10 cellular contexts compared by ENCODE assay signal in genomic region chrX:10017866-10018265, GRCh38. TPM values are rescaled to one million over a fixed set of nuclear protein-coding genes. Genes with fewer than 3 reads are reported as not detected.
DNase-seq lines count a peak whose midpoint lies in the region; ATAC-seq and TF ChIP-seq lines count a peak whose summit lies in the region.
"Had no signal": no experiment of that assay in that cellular context is flagged by ENCODE, and none has a peak within 500 bp of the region (broad histone marks: within the 10 kb centered on the region; RNA-seq: fewer than 3 reads in every experiment).

No MANE protein-coding gene starts in this region.

- H3K27me3 ChIP-seq in heart right ventricle (peaks cover 0 to 46% (median 0%) of the 10 kb centered on the region in 7 donors), hepatocyte (no peaks in the 10 kb centered on the region), uterus (no peaks in the 10 kb centered on the region)

- TF ChIP-seq CTCF in heart right ventricle (IDR thresholded peaks at IDR 0.05): no peak
- TF ChIP-seq CTCF in hepatocyte (IDR thresholded peaks at IDR 0.05; ENCODE audit: poor library complexity): no peak
- TF ChIP-seq CTCF in uterus (IDR thresholded peaks at IDR 0.05): no peak

- H3K9me2 ChIP-seq in hepatocyte (replicated peaks; ENCODE audit: insufficient read depth): no peaks in the 10 kb centered on the region

- WGBS in heart right ventricle, 2 donors: 16 to 24% methylated on average over 8 of the region's 8 CpGs
- WGBS in hepatocyte (ENCODE audit: low lambda C conversion rate, missing lambda C conversion rate): 42% methylated on average over 8 of the region's 8 CpGs

- peak overlapping the region; percentile 87 for H3K4me2 ChIP-seq in hepatocyte

- H3K27ac ChIP-seq in heart right ventricle (peak overlapping the region in 9 of 10 donors; percentile 86 to 97 (median 94)), hepatocyte (peak overlapping the region; percentile 88), uterus (peak overlapping the region; percentile 83 to 89)

- H3K9me3 ChIP-seq in heart right ventricle: no peaks in the 10 kb centered on the region
- H3K9me3 ChIP-seq in hepatocyte (ENCODE audit: low read depth): no peaks in the 10 kb centered on the region
- no peaks in the 10 kb centered on the region for H3K9me3 ChIP-seq in uterus

- peaks cover 2 to 67% (median 34%) of the 10 kb centered on the region in 9 donors for H3K4me1 ChIP-seq in heart right ventricle
- peaks cover 9% of the 10 kb centered on the region for H3K4me1 ChIP-seq in hepatocyte (ENCODE audit: insufficient read depth)
- no peaks in the 10 kb centered on the region for H3K4me1 ChIP-seq in uterus

- no peak overlapping the region for H2AFZ ChIP-seq in hepatocyte

- intact Hi-C loops in heart right ventricle (cut with DNase I) (loop anchor here in 5 of 10 donors (5.0 kb wide), 4 partner anchors 34 to 99 kb away; no protein-coding TSS in a partner anchor), left ventricle myocardium superior (cut with micrococcal nuclease) (no loop called here), uterus (cut with DNase I; ENCODE audit: low total_unique reads) (no loop called here)

- H3K4me3 ChIP-seq in heart right ventricle (peak overlapping the region in 4 of 10 donors; percentile 7 to 69 (median 42)), hepatocyte (no peak overlapping the region), uterus (no peak overlapping the region)

- H4K20me1 ChIP-seq in hepatocyte (ENCODE audit: insufficient read depth, poor library complexity, severe bottlenecking): no peaks in the 10 kb centered on the region

- CTCF ChIA-PET in HEK293T (lab: Yijun Ruan, JAX): interaction anchor here (0.5 to 0.7 kb wide), 2 partner anchors 30 to 535 kb away, joined by 3 to 9 read pairs; no protein-coding TSS in a partner anchor

- DNase-seq in heart right ventricle (no peak), left ventricle myocardium superior (no peak), SW480 (ENCODE audit: low spot score) (peak; percentile 95), hepatocyte (ENCODE audit: low spot score) (peak; percentile 56), uterus (no peak), HEK293T (ENCODE audit: extremely low spot score) (no peak), OCI-M1 (lab: John Stamatoyannopoulos, UW) (no peak), NCI-H2171 (lab: John Stamatoyannopoulos, UW) (no peak)

- H3K36me3 ChIP-seq in heart right ventricle: no peaks in the 10 kb centered on the region
- H3K36me3 ChIP-seq in hepatocyte (replicated peaks; ENCODE audit: insufficient read depth, low read depth): no peaks in the 10 kb centered on the region
- H3K36me3 ChIP-seq in uterus: no peaks in the 10 kb centered on the region

- no peak for TF ChIP-seq POLR2A in uterus (IDR thresholded peaks at IDR 0.05)

- ATAC-seq in heart right ventricle (no peak), left ventricle myocardium superior (no peak)

- POLR2A ChIA-PET in HEK293T (lab: Yijun Ruan, JAX): no interaction called here

- peaks cover 43% of the 10 kb centered on the region for H3K79me2 ChIP-seq in hepatocyte

TF ChIP-seq in HEK293T, 16 proteins besides CTCF, POLR2A, EP300 and RAD21:
- TF ChIP-seq HDGF (IDR thresholded peaks at IDR 0.05; ENCODE audit: borderline replicate concordance): no peak
- no peak for TF ChIP-seq FOXA1 (IDR thresholded peaks at IDR 0.05)
- no peak for TF ChIP-seq ELF4 (IDR thresholded peaks at IDR 0.05)
- no peak for TF ChIP-seq SUZ12 (IDR thresholded peaks at IDR 0.05)
- TF ChIP-seq SP1 (IDR thresholded peaks at IDR 0.05): no peak
- no peak for TF ChIP-seq CTBP1 (IDR thresholded peaks at IDR 0.05; ENCODE audit: borderline replicate concordance)
- no peak for TF ChIP-seq FOXK2 (IDR thresholded peaks at IDR 0.05)
- no peak for TF ChIP-seq ZNF384 (IDR thresholded peaks at IDR 0.05)
- TF ChIP-seq TARDBP (IDR thresholded peaks at IDR 0.05): no peak

RNA-seq across cellular contexts. Expression of gene CLDN34, which starts 50.7 kb away (rescaled TPM):
- not detected for total RNA-seq in heart right ventricle
- polyA plus RNA-seq in heart right ventricle: not detected
- total RNA-seq in left ventricle myocardium superior: not detected
- 0.16 TPM in 1 of 2 replicates, not detected in the other for total RNA-seq in hepatocyte
- not detected in 2 replicates for polyA plus RNA-seq in hepatocyte
- total RNA-seq in uterus: 1 to 10 TPM in 1 of 4 donors, not detected in 3; 1.2 TPM
- total RNA-seq: activated CD8-positive, alpha-beta memory T cell treated with anti-CD3 and anti-CD28 coated beads for 36 hours had no signal
- polyA plus RNA-seq: urinary bladder had no signal

Comparison
In these comparisons a context has a peak if more than half of its experiments do, and no peak if none do; other contexts are left out.
1. DNase-seq: peak in SW480 (single experiment) and hepatocyte (single experiment); none in heart right ventricle (0 of 2), left ventricle myocardium superior (single experiment), uterus (0 of 2), HEK293T (single experiment), OCI-M1 (single experiment) and NCI-H2171 (single experiment).
2. Peak in every context shown above with its lines, with median percentiles within 50 percentile points of each other: H3K27ac ChIP-seq.